Comparison of ENCODE assay signal across 1 cellular context in the genomic region with DNA sequence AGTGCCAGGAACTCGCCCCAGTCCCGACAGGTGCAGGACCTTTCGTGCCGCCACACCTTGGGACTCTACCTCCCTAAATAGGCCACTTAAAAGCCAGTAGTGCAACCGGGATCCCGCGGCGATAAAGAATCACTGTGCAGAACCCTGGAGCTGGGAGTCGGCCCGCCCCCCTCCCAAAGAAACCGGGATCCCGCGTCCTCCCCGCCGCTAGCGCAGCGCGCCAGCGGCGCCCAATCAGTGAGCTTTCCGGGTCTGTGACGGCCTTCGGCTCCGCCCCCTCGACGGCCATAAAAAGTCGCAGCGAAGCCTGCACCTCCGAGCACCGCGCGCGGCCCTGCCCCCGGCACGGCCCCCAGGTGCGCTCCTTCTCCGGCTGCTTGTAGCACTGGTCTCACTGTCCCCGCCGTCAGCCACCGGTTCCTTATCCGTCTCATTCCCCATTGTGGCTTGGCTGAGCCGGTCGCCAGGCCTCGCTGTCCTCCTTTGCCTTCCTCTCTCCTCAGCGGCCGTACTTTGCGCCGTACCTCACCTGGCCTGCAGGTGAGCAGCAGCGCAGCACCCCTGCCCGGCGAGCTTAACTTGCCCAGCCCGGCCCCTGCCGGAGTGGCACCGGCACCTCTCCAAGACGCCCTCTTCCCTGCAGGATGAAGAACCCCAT.
TF ChIP-seq lines count a peak whose summit lies in the region.

A gene (plus strand): TSS at position 318 of the 658 bp plus-strand sequence. CDS start 327 bp downstream, at position 645.

TF ChIP-seq in H1, 55 proteins besides CTCF, POLR2A, EP300 and RAD21 (continued from another document):
- TF ChIP-seq YY1 (IDR thresholded peaks at IDR 0.05; ENCODE audit: low read depth, low read length) (peak; percentile 79), BCL11A (IDR thresholded peaks at IDR 0.05; ENCODE audit: low read depth in 2 of 2, low read length in 2 of 2) (no peak), TEAD4 (IDR thresholded peaks at IDR 0.05; ENCODE audit: low read depth, low read length) (no peak; the same call in 1 of the 2 replicates), TBP (IDR thresholded peaks at IDR 0.05; ENCODE audit: low read depth, low read length) (peak; percentile 88; the same call in 1 of the 2 replicates), RXRA (IDR thresholded peaks at IDR 0.05; ENCODE audit: insufficient read depth, low read depth, low read length) (no peak), KDM1A (IDR thresholded peaks at IDR 0.05; ENCODE audit: borderline replicate concordance, low read length) (no peak), SIX5 (IDR thresholded peaks at IDR 0.05; ENCODE audit: low read depth, low read length) (no peak), SRF (IDR thresholded peaks at IDR 0.05; ENCODE audit: low read depth, low read length) (no peak), POLR2AphosphoS5 (IDR thresholded peaks at IDR 0.05; ENCODE audit: low read depth, low read length) (peak; percentile 85), CTBP2 (IDR thresholded peaks at IDR 0.05; ENCODE audit: borderline replicate concordance, insufficient read depth, insufficient read length, low read length) (no peak), SP4 (IDR thresholded peaks at IDR 0.05; ENCODE audit: low read length) (no peak), ZNF274 (IDR thresholded peaks at IDR 0.05; ENCODE audit: borderline replicate concordance, extremely low read depth, low read length) (no peak), BACH1 (IDR thresholded peaks at IDR 0.05; ENCODE audit: low read length) (no peak), KDM5A (IDR thresholded peaks at IDR 0.05; ENCODE audit: low read length) (no peak), JUND (IDR thresholded peaks at IDR 0.05; ENCODE audit: low read length) (no peak), JUN (IDR thresholded peaks at IDR 0.05; ENCODE audit: low read depth, low read length) (no peak), TAF1 (IDR thresholded peaks at IDR 0.05; ENCODE audit: low read depth, low read length) (peak; percentile 86), TCF12 (IDR thresholded peaks at IDR 0.05; ENCODE audit: low read depth, low read length) (no peak), SIRT6 (IDR thresholded peaks at IDR 0.05; ENCODE audit: low read length) (no peak), BRCA1 (IDR thresholded peaks at IDR 0.05; ENCODE audit: low read depth, low read length) (no peak), MAFK (IDR thresholded peaks at IDR 0.05; ENCODE audit: low read depth, low read length) (no peak), EGR1 (IDR thresholded peaks at IDR 0.05; ENCODE audit: borderline replicate concordance, low read depth, low read length) (no peak), RFX5 (IDR thresholded peaks at IDR 0.05; ENCODE audit: borderline replicate concordance, low read depth, low read length) (no peak), HDAC6 (IDR thresholded peaks at IDR 0.05; ENCODE audit: low read depth, low read length) (no peak), ASH2L (IDR thresholded peaks at IDR 0.05; ENCODE audit: low read length) (peak; percentile 87), SP1 (IDR thresholded peaks at IDR 0.05; ENCODE audit: low read depth, low read length) (0 out of 2 replicates have a peak, but pooled peaks have one; percentile 33), SAP30 (IDR thresholded peaks at IDR 0.05; ENCODE audit: insufficient read depth, insufficient replicate concordance, low read length) (no peak), CEBPB (IDR thresholded peaks at IDR 0.05; ENCODE audit: low read depth, low read length) (no peak), FOSL1 (IDR thresholded peaks at IDR 0.05; ENCODE audit: insufficient read depth, low read depth, low read length) (no peak), NRF1 (IDR thresholded peaks at IDR 0.05; ENCODE audit: low read depth, low read length) (no peak), PHF8 (conservative IDR thresholded peaks at IDR 0.05; ENCODE audit: low read depth, low read length) (peak; percentile 81), GTF2F1 (IDR thresholded peaks at IDR 0.05; ENCODE audit: borderline replicate concordance, low read depth, low read length) (no peak), HDAC2 (IDR thresholded peaks at IDR 0.05; ENCODE audit: borderline replicate concordance in 1 of 2, low read depth in 2 of 2, low read length in 2 of 2) (0 out of 4 replicates have a peak, but pooled peaks of 1 of the 2 experiments have one; percentile 13), SUZ12 (IDR thresholded peaks at IDR 0.05; ENCODE audit: low read length) (no peak), TAF7 (optimal IDR thresholded peaks at IDR 0.05; ENCODE audit: borderline replicate concordance, low read depth, low read length) (peak; percentile 56), RNF2 (IDR thresholded peaks at IDR 0.05; ENCODE audit: borderline replicate concordance, low read depth, low read length, missing control alignments, poor library complexity, severe bottlenecking) (peak; percentile 24), GABPA (IDR thresholded peaks at IDR 0.05; ENCODE audit: borderline replicate concordance, insufficient read depth, low read length) (no peak), CBX8 (IDR thresholded peaks at IDR 0.05; ENCODE audit: borderline replicate concordance, low read depth, low read length) (no peak), NANOG (IDR thresholded peaks at IDR 0.05; ENCODE audit: insufficient read depth, low read depth, low read length, poor library complexity, severe bottlenecking) (no peak), CBX5 (IDR thresholded peaks at IDR 0.05; ENCODE audit: low read depth, low read length) (no peak), SP2 (IDR thresholded peaks at IDR 0.05; ENCODE audit: low read length) (no peak), RBBP5 (IDR thresholded peaks at IDR 0.05; ENCODE audit: borderline replicate concordance, low read depth, low read length) (no peak), CHD1 (IDR thresholded peaks at IDR 0.05; ENCODE audit: low read depth, low read length) (no peak), EZH2 (IDR thresholded peaks at IDR 0.05; ENCODE audit: low read depth, low read length, severe bottlenecking) (no peak)
- TF ChIP-seq, protein P1, sequence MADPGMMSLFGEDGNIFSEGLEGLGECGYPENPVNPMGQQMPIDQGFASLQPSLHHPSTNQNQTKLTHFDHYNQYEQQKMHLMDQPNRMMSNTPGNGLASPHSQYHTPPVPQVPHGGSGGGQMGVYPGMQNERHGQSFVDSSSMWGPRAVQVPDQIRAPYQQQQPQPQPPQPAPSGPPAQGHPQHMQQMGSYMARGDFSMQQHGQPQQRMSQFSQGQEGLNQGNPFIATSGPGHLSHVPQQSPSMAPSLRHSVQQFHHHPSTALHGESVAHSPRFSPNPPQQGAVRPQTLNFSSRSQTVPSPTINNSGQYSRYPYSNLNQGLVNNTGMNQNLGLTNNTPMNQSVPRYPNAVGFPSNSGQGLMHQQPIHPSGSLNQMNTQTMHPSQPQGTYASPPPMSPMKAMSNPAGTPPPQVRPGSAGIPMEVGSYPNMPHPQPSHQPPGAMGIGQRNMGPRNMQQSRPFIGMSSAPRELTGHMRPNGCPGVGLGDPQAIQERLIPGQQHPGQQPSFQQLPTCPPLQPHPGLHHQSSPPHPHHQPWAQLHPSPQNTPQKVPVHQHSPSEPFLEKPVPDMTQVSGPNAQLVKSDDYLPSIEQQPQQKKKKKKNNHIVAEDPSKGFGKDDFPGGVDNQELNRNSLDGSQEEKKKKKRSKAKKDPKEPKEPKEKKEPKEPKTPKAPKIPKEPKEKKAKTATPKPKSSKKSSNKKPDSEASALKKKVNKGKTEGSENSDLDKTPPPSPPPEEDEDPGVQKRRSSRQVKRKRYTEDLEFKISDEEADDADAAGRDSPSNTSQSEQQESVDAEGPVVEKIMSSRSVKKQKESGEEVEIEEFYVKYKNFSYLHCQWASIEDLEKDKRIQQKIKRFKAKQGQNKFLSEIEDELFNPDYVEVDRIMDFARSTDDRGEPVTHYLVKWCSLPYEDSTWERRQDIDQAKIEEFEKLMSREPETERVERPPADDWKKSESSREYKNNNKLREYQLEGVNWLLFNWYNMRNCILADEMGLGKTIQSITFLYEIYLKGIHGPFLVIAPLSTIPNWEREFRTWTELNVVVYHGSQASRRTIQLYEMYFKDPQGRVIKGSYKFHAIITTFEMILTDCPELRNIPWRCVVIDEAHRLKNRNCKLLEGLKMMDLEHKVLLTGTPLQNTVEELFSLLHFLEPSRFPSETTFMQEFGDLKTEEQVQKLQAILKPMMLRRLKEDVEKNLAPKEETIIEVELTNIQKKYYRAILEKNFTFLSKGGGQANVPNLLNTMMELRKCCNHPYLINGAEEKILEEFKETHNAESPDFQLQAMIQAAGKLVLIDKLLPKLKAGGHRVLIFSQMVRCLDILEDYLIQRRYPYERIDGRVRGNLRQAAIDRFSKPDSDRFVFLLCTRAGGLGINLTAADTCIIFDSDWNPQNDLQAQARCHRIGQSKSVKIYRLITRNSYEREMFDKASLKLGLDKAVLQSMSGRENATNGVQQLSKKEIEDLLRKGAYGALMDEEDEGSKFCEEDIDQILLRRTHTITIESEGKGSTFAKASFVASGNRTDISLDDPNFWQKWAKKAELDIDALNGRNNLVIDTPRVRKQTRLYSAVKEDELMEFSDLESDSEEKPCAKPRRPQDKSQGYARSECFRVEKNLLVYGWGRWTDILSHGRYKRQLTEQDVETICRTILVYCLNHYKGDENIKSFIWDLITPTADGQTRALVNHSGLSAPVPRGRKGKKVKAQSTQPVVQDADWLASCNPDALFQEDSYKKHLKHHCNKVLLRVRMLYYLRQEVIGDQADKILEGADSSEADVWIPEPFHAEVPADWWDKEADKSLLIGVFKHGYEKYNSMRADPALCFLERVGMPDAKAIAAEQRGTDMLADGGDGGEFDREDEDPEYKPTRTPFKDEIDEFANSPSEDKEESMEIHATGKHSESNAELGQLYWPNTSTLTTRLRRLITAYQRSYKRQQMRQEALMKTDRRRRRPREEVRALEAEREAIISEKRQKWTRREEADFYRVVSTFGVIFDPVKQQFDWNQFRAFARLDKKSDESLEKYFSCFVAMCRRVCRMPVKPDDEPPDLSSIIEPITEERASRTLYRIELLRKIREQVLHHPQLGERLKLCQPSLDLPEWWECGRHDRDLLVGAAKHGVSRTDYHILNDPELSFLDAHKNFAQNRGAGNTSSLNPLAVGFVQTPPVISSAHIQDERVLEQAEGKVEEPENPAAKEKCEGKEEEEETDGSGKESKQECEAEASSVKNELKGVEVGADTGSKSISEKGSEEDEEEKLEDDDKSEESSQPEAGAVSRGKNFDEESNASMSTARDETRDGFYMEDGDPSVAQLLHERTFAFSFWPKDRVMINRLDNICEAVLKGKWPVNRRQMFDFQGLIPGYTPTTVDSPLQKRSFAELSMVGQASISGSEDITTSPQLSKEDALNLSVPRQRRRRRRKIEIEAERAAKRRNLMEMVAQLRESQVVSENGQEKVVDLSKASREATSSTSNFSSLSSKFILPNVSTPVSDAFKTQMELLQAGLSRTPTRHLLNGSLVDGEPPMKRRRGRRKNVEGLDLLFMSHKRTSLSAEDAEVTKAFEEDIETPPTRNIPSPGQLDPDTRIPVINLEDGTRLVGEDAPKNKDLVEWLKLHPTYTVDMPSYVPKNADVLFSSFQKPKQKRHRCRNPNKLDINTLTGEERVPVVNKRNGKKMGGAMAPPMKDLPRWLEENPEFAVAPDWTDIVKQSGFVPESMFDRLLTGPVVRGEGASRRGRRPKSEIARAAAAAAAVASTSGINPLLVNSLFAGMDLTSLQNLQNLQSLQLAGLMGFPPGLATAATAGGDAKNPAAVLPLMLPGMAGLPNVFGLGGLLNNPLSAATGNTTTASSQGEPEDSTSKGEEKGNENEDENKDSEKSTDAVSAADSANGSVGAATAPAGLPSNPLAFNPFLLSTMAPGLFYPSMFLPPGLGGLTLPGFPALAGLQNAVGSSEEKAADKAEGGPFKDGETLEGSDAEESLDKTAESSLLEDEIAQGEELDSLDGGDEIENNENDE (IDR thresholded peaks at IDR 0.05; ENCODE audit: insufficient replicate concordance, low read length), result no peak
- TF ChIP-seq, protein P2, sequence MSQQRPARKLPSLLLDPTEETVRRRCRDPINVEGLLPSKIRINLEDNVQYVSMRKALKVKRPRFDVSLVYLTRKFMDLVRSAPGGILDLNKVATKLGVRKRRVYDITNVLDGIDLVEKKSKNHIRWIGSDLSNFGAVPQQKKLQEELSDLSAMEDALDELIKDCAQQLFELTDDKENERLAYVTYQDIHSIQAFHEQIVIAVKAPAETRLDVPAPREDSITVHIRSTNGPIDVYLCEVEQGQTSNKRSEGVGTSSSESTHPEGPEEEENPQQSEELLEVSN (IDR thresholded peaks at IDR 0.05), result peak; percentile 70
- TF ChIP-seq, protein P3, sequence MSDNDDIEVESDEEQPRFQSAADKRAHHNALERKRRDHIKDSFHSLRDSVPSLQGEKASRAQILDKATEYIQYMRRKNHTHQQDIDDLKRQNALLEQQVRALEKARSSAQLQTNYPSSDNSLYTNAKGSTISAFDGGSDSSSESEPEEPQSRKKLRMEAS (IDR thresholded peaks at IDR 0.05), result peak; percentile 73
- TF ChIP-seq, protein P4, sequence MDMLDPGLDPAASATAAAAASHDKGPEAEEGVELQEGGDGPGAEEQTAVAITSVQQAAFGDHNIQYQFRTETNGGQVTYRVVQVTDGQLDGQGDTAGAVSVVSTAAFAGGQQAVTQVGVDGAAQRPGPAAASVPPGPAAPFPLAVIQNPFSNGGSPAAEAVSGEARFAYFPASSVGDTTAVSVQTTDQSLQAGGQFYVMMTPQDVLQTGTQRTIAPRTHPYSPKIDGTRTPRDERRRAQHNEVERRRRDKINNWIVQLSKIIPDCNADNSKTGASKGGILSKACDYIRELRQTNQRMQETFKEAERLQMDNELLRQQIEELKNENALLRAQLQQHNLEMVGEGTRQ (IDR thresholded peaks at IDR 0.05; ENCODE audit: low read length), result no peak
- TF ChIP-seq, protein P5, sequence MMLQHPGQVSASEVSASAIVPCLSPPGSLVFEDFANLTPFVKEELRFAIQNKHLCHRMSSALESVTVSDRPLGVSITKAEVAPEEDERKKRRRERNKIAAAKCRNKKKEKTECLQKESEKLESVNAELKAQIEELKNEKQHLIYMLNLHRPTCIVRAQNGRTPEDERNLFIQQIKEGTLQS (IDR thresholded peaks at IDR 0.05; ENCODE audit: insufficient read depth, low read depth, low read length), result no peak
